In genomic region chr4:39763714-39764572, GRCh38 we compare ENCODE assay signal across 11 cellular contexts.
DNase-seq lines count a peak whose midpoint lies in the region; ATAC-seq and TF ChIP-seq lines count a peak whose summit lies in the region.
"Had no signal": no experiment of that assay in that cellular context is flagged by ENCODE, and none has a peak within 500 bp of the region (broad histone marks: within the 10 kb centered on the region; RNA-seq: fewer than 3 reads in every experiment).

No MANE protein-coding gene starts in this region.

- H2AFZ ChIP-seq in neuronal stem cell (ENCODE audit: low read length) = no peak overlapping the region

- H3K9ac ChIP-seq in neuronal stem cell (ENCODE audit: low read depth, low read length, poor library complexity) = no peak overlapping the region

- no peak overlapping the region for H3K14ac ChIP-seq in neuronal stem cell (ENCODE audit: low read length)

- H3K18ac ChIP-seq in neuronal stem cell (ENCODE audit: low read length) = no peak overlapping the region

- H3K4me2 ChIP-seq in neuronal stem cell (ENCODE audit: insufficient read depth, low read length, poor library complexity, severe bottlenecking) = no peak overlapping the region

- WGBS in neuronal stem cell (ENCODE audit: extremely low coverage in 2 of 2, insufficient read length in 2 of 2, insufficient replicate concordance in 1 of 2), 2 donors = no CpG with 5 or more reads among the region's 9 CpGs

- H3K4me1 Mint-ChIP-seq in nephron progenitor cell = no peaks in the 10 kb centered on the region
- H3K4me1 Mint-ChIP-seq in activated CD8-positive, alpha-beta memory T cell treated with anti-CD3 and anti-CD28 coated beads, Interleukin-2, amount 10 ng/mL, durations not matched to agents 7 days and 5 days = no peaks in the 10 kb centered on the region
- H3K4me1 Mint-ChIP-seq: nephron had no signal

- H2BK120ac ChIP-seq in neuronal stem cell (ENCODE audit: low read depth, low read length) = no peak overlapping the region

- H3K27me3 Mint-ChIP-seq in nephron progenitor cell (ENCODE audit: low read depth, poor library complexity) = no peaks in the 10 kb centered on the region
- H3K27me3 Mint-ChIP-seq in activated CD8-positive, alpha-beta memory T cell treated with anti-CD3 and anti-CD28 coated beads, Interleukin-2, amount 10 ng/mL, durations not matched to agents 7 days and 5 days = no peaks in the 10 kb centered on the region

- H2BK12ac ChIP-seq in neuronal stem cell (ENCODE audit: low read length) = no peak overlapping the region

- peaks cover 0 to 8% of the 10 kb centered on the region in 2 donors for H3K9me3 ChIP-seq in neuronal stem cell (replicated peaks in 1 of 2; ENCODE audit: control insufficient read depth in 2 of 2, insufficient read depth in 1 of 2, low read depth in 1 of 2, low read length in 2 of 2)

- H3K27ac Mint-ChIP-seq in nephron progenitor cell = peak overlapping the region; percentile 90
- no peak overlapping the region for H3K27ac Mint-ChIP-seq in activated CD8-positive, alpha-beta memory T cell treated with anti-CD3 and anti-CD28 coated beads, Interleukin-2, amount 10 ng/mL, durations not matched to agents 7 days and 5 days

- H3K23ac ChIP-seq in neuronal stem cell (ENCODE audit: low read depth, low read length, poor library complexity) = no peak overlapping the region

- H3K4me3 Mint-ChIP-seq in nephron progenitor cell = no peak overlapping the region
- H3K4me3 Mint-ChIP-seq in activated CD8-positive, alpha-beta memory T cell treated with anti-CD3 and anti-CD28 coated beads, Interleukin-2, amount 10 ng/mL, durations not matched to agents 7 days and 5 days = no peak overlapping the region
- H3K4me3 Mint-ChIP-seq: nephron had no signal

- H3K36me3 ChIP-seq in neuronal stem cell (replicated peaks in 1 of 2; ENCODE audit: control insufficient read depth in 2 of 2, insufficient read depth in 2 of 2, low read length in 2 of 2) = peaks cover 13 to 94% of the 10 kb centered on the region in 2 donors

- H2BK15ac ChIP-seq in neuronal stem cell (ENCODE audit: low read length) = no peak overlapping the region

- no peak overlapping the region for H3K27ac ChIP-seq in neuronal stem cell (replicated peaks; ENCODE audit: low read length)

- DNase-seq in nephron progenitor cell = no peak
- no peak for DNase-seq in activated CD8-positive, alpha-beta memory T cell treated with anti-CD3 and anti-CD28 coated beads, Interleukin-2, amount 10 ng/mL, durations not matched to agents 7 days and 5 days
- no peak for DNase-seq in neuronal stem cell (ENCODE audit: low spot score)
- DNase-seq: activated T-cell treated with anti-CD3 and anti-CD28 coated beads for 4 hours, NCI-H1436, T1000 had no signal

- H3K4me3 ChIP-seq in neuronal stem cell (ENCODE audit: low read length in 2 of 2) = no peak overlapping the region

- H3K4me1 ChIP-seq in neuronal stem cell (ENCODE audit: control insufficient read depth in 2 of 2, insufficient read depth in 1 of 2, low read depth in 1 of 2, low read length in 2 of 2) = no peaks in the 10 kb centered on the region

- CTCF ChIA-PET in activated CD8-positive, alpha-beta memory T cell treated with anti-CD3 and anti-CD28 coated beads, Interleukin-2, amount 10 ng/mL, durations not matched to agents 7 days and 5 days (lab: Charles Lee) = no interaction called here

- H2BK5ac ChIP-seq in neuronal stem cell (ENCODE audit: low read length) = no peak overlapping the region

- peak; percentile 78 for ATAC-seq in GM18868 (IDR thresholded peaks at IDR 0.05; ENCODE audit: unreplicated experiment)
- peak; percentile 64 for ATAC-seq in GM21619 (IDR thresholded peaks at IDR 0.05; ENCODE audit: unreplicated experiment)
- ATAC-seq in HG03196 (IDR thresholded peaks at IDR 0.05; ENCODE audit: unreplicated experiment) = peak; percentile 63
- no peak for ATAC-seq in activated CD8-positive, alpha-beta memory T cell treated with anti-CD3 and anti-CD28 coated beads, Interleukin-2, amount 10 ng/mL, durations not matched to agents 7 days and 5 days
- no peak for ATAC-seq in GM21576 (IDR thresholded peaks at IDR 0.05; ENCODE audit: unreplicated experiment)

- H3K79me1 ChIP-seq in neuronal stem cell (ENCODE audit: low read depth, low read length) = no peaks in the 10 kb centered on the region

- TF ChIP-seq CTCF in nephron progenitor cell (IDR thresholded peaks at IDR 0.05) = no peak

- H3K36me3 Mint-ChIP-seq in nephron progenitor cell (ENCODE audit: low read depth) = peaks cover 78% of the 10 kb centered on the region
- H3K36me3 Mint-ChIP-seq in activated CD8-positive, alpha-beta memory T cell treated with anti-CD3 and anti-CD28 coated beads, Interleukin-2, amount 10 ng/mL, durations not matched to agents 7 days and 5 days = peaks cover 31% of the 10 kb centered on the region

- H2AK5ac ChIP-seq in neuronal stem cell (ENCODE audit: low read depth, low read length) = no peak overlapping the region

- H3K9me3 Mint-ChIP-seq in nephron progenitor cell = no peaks in the 10 kb centered on the region
- H3K9me3 Mint-ChIP-seq in activated CD8-positive, alpha-beta memory T cell treated with anti-CD3 and anti-CD28 coated beads, Interleukin-2, amount 10 ng/mL, durations not matched to agents 7 days and 5 days (ENCODE audit: low read depth) = no peaks in the 10 kb centered on the region
- H3K9me3 Mint-ChIP-seq: nephron had no signal

- no peak overlapping the region for H3K4ac ChIP-seq in neuronal stem cell (ENCODE audit: low read length)

- no peaks in the 10 kb centered on the region for H3K27me3 ChIP-seq in neuronal stem cell (ENCODE audit: control insufficient read depth in 3 of 3, insufficient read depth in 3 of 3, low read depth in 1 of 3, low read length in 3 of 3)

- no peak overlapping the region for H4K91ac ChIP-seq in neuronal stem cell (ENCODE audit: low read depth, low read length, poor library complexity)

- no peak overlapping the region for H4K8ac ChIP-seq in neuronal stem cell (ENCODE audit: low read depth, low read length)

Comparison
In these comparisons a context has a peak if more than half of its experiments do, and no peak if none do; other contexts are left out.
1. ATAC-seq: peak in GM18868 (single experiment), GM21619 (single experiment) and HG03196 (single experiment); none in activated CD8-positive, alpha-beta memory T cell treated with anti-CD3 and anti-CD28 coated beads, Interleukin-2, amount 10 ng/mL, durations not matched to agents 7 days and 5 days (single experiment) and GM21576 (single experiment).